Comparison of ENCODE assay signal across 8 cellular contexts in the genomic region with DNA sequence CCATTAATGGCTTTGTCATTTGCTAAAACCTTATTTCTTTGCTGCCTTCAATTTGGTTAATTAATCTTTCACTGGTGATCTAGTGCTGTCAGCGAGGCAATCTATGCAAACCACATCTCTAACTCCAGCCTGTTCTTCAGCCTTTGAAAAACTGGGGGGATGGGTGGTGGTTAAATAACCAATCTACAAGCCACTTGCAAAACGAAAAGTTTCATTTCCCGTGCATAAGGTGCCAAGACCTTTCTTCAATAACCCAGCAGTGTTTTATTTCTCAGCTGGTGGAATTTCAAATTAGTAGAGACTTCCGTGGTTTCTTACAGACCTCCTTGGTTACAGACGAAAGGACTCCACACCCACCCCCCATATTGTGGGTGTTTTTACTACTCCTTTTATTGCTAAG.
DNase-seq lines count a peak whose midpoint lies in the region; ATAC-seq and TF ChIP-seq lines count a peak whose summit lies in the region.

No MANE protein-coding gene starts in this region.

- intact Hi-C loops in colonic mucosa (cut with DNase I) = no loop called here
- intact Hi-C loops in Right ventricle myocardium superior (cut with DNase I) = no loop called here

- H3K36me3 ChIP-seq in colonic mucosa = no peaks in the 10 kb centered on the region

- no peaks in the 10 kb centered on the region for H3K9me3 ChIP-seq in colonic mucosa

- peak; percentile 95 for ATAC-seq in GM21423 (IDR thresholded peaks at IDR 0.05; ENCODE audit: unreplicated experiment)
- ATAC-seq in HG03575 (IDR thresholded peaks at IDR 0.05; ENCODE audit: extremely low read depth, insufficient number of reproducible peaks, low FRiP score, unreplicated experiment) = peak; percentile 61
- ATAC-seq in Right ventricle myocardium superior (ENCODE audit: poor library complexity) = no peak

- H3K4me1 ChIP-seq in colonic mucosa = no peaks in the 10 kb centered on the region

- H3K9ac ChIP-seq in colonic mucosa (ENCODE audit: low read depth in 2 of 2, low read length in 2 of 2) = no peak overlapping the region

- H3K27me3 ChIP-seq in colonic mucosa = no peaks in the 10 kb centered on the region

- no peak overlapping the region for H3K4me3 ChIP-seq in GM12864 (ENCODE audit: low read depth, low read length)
- no peak overlapping the region for H3K4me3 ChIP-seq in colonic mucosa

- H3K27ac ChIP-seq in colonic mucosa = no peak overlapping the region

- no peak for TF ChIP-seq CTCF in GM12864 (IDR thresholded peaks at IDR 0.05; ENCODE audit: low read depth, low read length, missing control alignments)
- no peak for TF ChIP-seq CTCF in colonic mucosa (IDR thresholded peaks at IDR 0.05)

- DNase-seq in GM12864 (ENCODE audit: low read depth) (peak; percentile 51), hepatic stellate cell (ENCODE audit: low spot score) (no peak), colonic mucosa (no peak), Right ventricle myocardium superior (no peak)
- DNase-seq in central memory CD4-positive, alpha-beta T cell = peak; percentile 58
- DNase-seq in activated CD8-positive, alpha-beta memory T cell treated with anti-CD3 and anti-CD28 coated beads for 24 hours = no peak

Comparison
In these comparisons a context has a peak if more than half of its experiments do, and no peak if none do; other contexts are left out.
1. DNase-seq: peak in GM12864 (single experiment) and central memory CD4-positive, alpha-beta T cell (single experiment); none in hepatic stellate cell (single experiment), colonic mucosa (single experiment), activated CD8-positive, alpha-beta memory T cell treated with anti-CD3 and anti-CD28 coated beads for 24 hours (single experiment) and Right ventricle myocardium superior (single experiment).